ENCODE assay signal across 31 cellular contexts in genomic region chr14:76877871-76878270, GRCh38. TPM values are rescaled to one million over a fixed set of nuclear protein-coding genes. Genes with fewer than 3 reads are reported as not detected.
"Had no signal": no experiment of that assay in that cellular context is flagged by ENCODE, and none has a peak within 500 bp of the region (broad histone marks: within the 10 kb centered on the region; RNA-seq: fewer than 3 reads in every experiment).

No MANE protein-coding gene starts in this region.

- H3K4me3 ChIP-seq: hepatocyte, left ventricle myocardium inferior, right lobe of liver, stomach, suprapubic skin, transverse colon had no signal

- H3K9me3 Mint-ChIP-seq: activated naive CD4-positive, alpha-beta T cell treated with anti-CD3 and anti-CD28 coated beads, Interleukin-2, amount 50 U/mL, for 24 hours; activated T-helper 1 cell treated with anti-CD3 and anti-CD28 coated beads, Interleukin-12 subunit alpha, Interleukin-12 subunit beta, Interleukin-2, Interleukin-4 antibody, amounts not matched to agents 30 ng/mL and 10 ng/mL and 1 ng/mL, durations not matched to agents 14 hours and 24 hours and 36 hours; immature natural killer cell; mesothelial cell of epicardium; natural killer cell treated with Interleukin-12 subunit alpha and Interleukin-12 subunit beta and Interleukin-15 and Interleukin-18, amount 100 ng/mL, for 72 hours; stimulated activated effector memory CD8-positive, alpha-beta T cell treated with anti-CD3 and anti-CD28 coated beads, Interleukin-12 subunit alpha, Interleukin-12 subunit beta, amount 100 ng/mL, for 72 hours had no signal

- H3K4me3 Mint-ChIP-seq: activated CD4-positive, alpha-beta T cell treated with anti-CD3 and anti-CD28 coated beads, Interleukin-2, amount 10 ng/mL, durations not matched to agents 7 days and 5 days; activated CD8-positive, alpha-beta T cell treated with anti-CD3 and anti-CD28 coated beads for 36 hours; activated naive CD4-positive, alpha-beta T cell treated with anti-CD3 and anti-CD28 coated beads, Interleukin-2, amount 50 U/mL, for 24 hours; activated T-helper 1 cell treated with anti-CD3 and anti-CD28 coated beads, Interleukin-12 subunit alpha, Interleukin-12 subunit beta, Interleukin-2, Interleukin-4 antibody, amounts not matched to agents 30 ng/mL and 10 ng/mL and 1 ng/mL, durations not matched to agents 14 hours and 24 hours and 36 hours; immature natural killer cell; mesothelial cell of epicardium; natural killer cell treated with Interleukin-12 subunit alpha and Interleukin-12 subunit beta and Interleukin-15 and Interleukin-18, amount 100 ng/mL, for 72 hours; stimulated activated effector memory CD8-positive, alpha-beta T cell treated with anti-CD3 and anti-CD28 coated beads, Interleukin-12 subunit alpha, Interleukin-12 subunit beta, amount 100 ng/mL, for 72 hours had no signal

- ATAC-seq: activated CD4-positive, CD25-positive, alpha-beta regulatory T cell treated with anti-CD3 and anti-CD28 coated beads, Interleukin-2, amount 50 U/mL, for 24 hours; activated CD8-positive, alpha-beta T cell treated with anti-CD3 and anti-CD28 coated beads for 36 hours; natural killer cell treated with Interleukin-12 subunit alpha and Interleukin-12 subunit beta and Interleukin-15 and Interleukin-18, amount 100 ng/mL, for 72 hours; right lobe of liver; stimulated activated effector memory CD8-positive, alpha-beta T cell treated with anti-CD3 and anti-CD28 coated beads, Interleukin-12 subunit alpha, Interleukin-12 subunit beta, amount 100 ng/mL, for 72 hours had no signal

- H3K27ac ChIP-seq: brain microvascular endothelial cell, hepatocyte, left ventricle myocardium inferior, right lobe of liver, stomach, suprapubic skin, transverse colon, VCaP had no signal

- DNase-seq: activated CD4-positive, alpha-beta T cell treated with anti-CD3 and anti-CD28 coated beads, Interleukin-2, amount 10 ng/mL, durations not matched to agents 7 days and 5 days; activated CD8-positive, alpha-beta T cell treated with anti-CD3 and anti-CD28 coated beads for 36 hours; activated gamma-delta T cell treated with Interleukin-2 at 50 U/mL for 16 hours; aorta; brain microvascular endothelial cell; caudate nucleus; effector memory CD4-positive, alpha-beta T cell; foreskin melanocyte; immature natural killer cell; kidney glomerular epithelial cell; left ventricle myocardium inferior; mammary epithelial cell; occipital lobe; right lobe of liver; small intestine; stimulated activated CD4-positive, alpha-beta T cell treated with anti-CD3 and anti-CD28 coated beads, Interleukin-2, amount 100 ng/mL, for 24 hours; stomach; T-helper 2 cell; transverse colon had no signal

- H3K36me3 ChIP-seq: brain microvascular endothelial cell, left ventricle myocardium inferior, right lobe of liver, stomach, suprapubic skin, transverse colon had no signal

- H3K4me1 ChIP-seq: right lobe of liver, stomach, transverse colon had no signal

- H3K27me3 ChIP-seq: brain microvascular endothelial cell, hepatocyte, right lobe of liver, stomach, suprapubic skin, transverse colon had no signal

- H3K36me3 Mint-ChIP-seq: activated naive CD4-positive, alpha-beta T cell treated with anti-CD3 and anti-CD28 coated beads, Interleukin-2, amount 50 U/mL, for 24 hours; immature natural killer cell; mesothelial cell of epicardium; natural killer cell treated with Interleukin-12 subunit alpha and Interleukin-12 subunit beta and Interleukin-15 and Interleukin-18, amount 100 ng/mL, for 72 hours; stimulated activated effector memory CD8-positive, alpha-beta T cell treated with anti-CD3 and anti-CD28 coated beads, Interleukin-12 subunit alpha, Interleukin-12 subunit beta, amount 100 ng/mL, for 72 hours had no signal

- H3K27ac Mint-ChIP-seq: activated CD8-positive, alpha-beta T cell treated with anti-CD3 and anti-CD28 coated beads for 36 hours; activated naive CD4-positive, alpha-beta T cell treated with anti-CD3 and anti-CD28 coated beads, Interleukin-2, amount 50 U/mL, for 24 hours; activated T-helper 1 cell treated with anti-CD3 and anti-CD28 coated beads, Interleukin-12 subunit alpha, Interleukin-12 subunit beta, Interleukin-2, Interleukin-4 antibody, amounts not matched to agents 30 ng/mL and 10 ng/mL and 1 ng/mL, durations not matched to agents 14 hours and 24 hours and 36 hours; immature natural killer cell; mesothelial cell of epicardium had no signal

- H3K9me3 ChIP-seq: left ventricle myocardium inferior, right lobe of liver, stomach, suprapubic skin, transverse colon had no signal

- H3K4me1 Mint-ChIP-seq: immature natural killer cell; mesothelial cell of epicardium; stimulated activated effector memory CD8-positive, alpha-beta T cell treated with anti-CD3 and anti-CD28 coated beads, Interleukin-12 subunit alpha, Interleukin-12 subunit beta, amount 100 ng/mL, for 72 hours had no signal

- H3K27me3 Mint-ChIP-seq: activated CD4-positive, alpha-beta T cell treated with anti-CD3 and anti-CD28 coated beads, Interleukin-2, amount 10 ng/mL, durations not matched to agents 7 days and 5 days; natural killer cell treated with Interleukin-12 subunit alpha and Interleukin-12 subunit beta and Interleukin-15 and Interleukin-18, amount 100 ng/mL, for 72 hours had no signal

RNA-seq across cellular contexts. Expression of gene LRRC74A, which starts 51.7 kb away (rescaled TPM):
- total RNA-seq: activated CD4-positive, alpha-beta T cell treated with anti-CD3 and anti-CD28 coated beads, Interleukin-2, amount 10 ng/mL, durations not matched to agents 7 days and 5 days; activated CD8-positive, alpha-beta T cell treated with anti-CD3 and anti-CD28 coated beads for 36 hours; activated T-helper 1 cell treated with anti-CD3 and anti-CD28 coated beads, Interleukin-12 subunit alpha, Interleukin-12 subunit beta, Interleukin-2, Interleukin-4 antibody, amounts not matched to agents 30 ng/mL and 10 ng/mL and 1 ng/mL, durations not matched to agents 14 hours and 24 hours and 36 hours; aorta; dermis microvascular lymphatic vessel endothelial cell; hepatocyte; left ventricle myocardium inferior; mammary epithelial cell; mesothelial cell of epicardium; natural killer cell treated with Interleukin-12 subunit alpha and Interleukin-12 subunit beta and Interleukin-15 and Interleukin-18, amount 100 ng/mL, for 72 hours; occipital lobe; right lobe of liver; stomach; suprapubic skin; transverse colon had no signal
- polyA plus RNA-seq: adipose tissue, esophagus, hepatocyte, immature natural killer cell, mammary epithelial cell, small intestine, stomach had no signal
